Comparison of ENCODE assay signal across 9 cellular contexts in genomic region chr2:226652388-226652787, GRCh38.
DNase-seq lines count a peak whose midpoint lies in the region; ATAC-seq and TF ChIP-seq lines count a peak whose summit lies in the region.
"Had no signal": no experiment of that assay in that cellular context is flagged by ENCODE, and none has a peak within 500 bp of the region (broad histone marks: within the 10 kb centered on the region; RNA-seq: fewer than 3 reads in every experiment).

No MANE protein-coding gene starts in this region.

- peak overlapping the region in 1 of 2 experiments; percentile 49 for H3K18ac ChIP-seq in mesenchymal stem cell (ENCODE audit: low read depth in 1 of 2, low read length in 2 of 2)

- H2BK120ac ChIP-seq in mesenchymal stem cell (ENCODE audit: low read depth, low read length) = no peak overlapping the region

- intact Hi-C loops in left cardiac atrium (cut with DNase I) = loop anchor here in 1 of 2 donors (10.0 kb wide), 1 partner anchor 72 kb away; no protein-coding TSS in a partner anchor

- H3K23ac ChIP-seq in mesenchymal stem cell (ENCODE audit: low read length in 2 of 2) = no peak overlapping the region

- peaks cover 6% of the 10 kb centered on the region for H3K9me3 ChIP-seq in mesenchymal stem cell (ENCODE audit: control insufficient read depth, low read length)

- H3K4me3 ChIP-seq in mesenchymal stem cell (ENCODE audit: insufficient read depth in 1 of 2, low read depth in 1 of 2, low read length in 2 of 2) = peak overlapping the region in 1 of 2 experiments; percentile 21

- peak overlapping the region; percentile 96 for H3K27ac ChIP-seq in mesenchymal stem cell (ENCODE audit: low read length, poor library complexity, severe bottlenecking)

- no peak overlapping the region for H2BK12ac ChIP-seq in mesenchymal stem cell (ENCODE audit: low read length in 2 of 2)

- ATAC-seq in GM18502 (IDR thresholded peaks at IDR 0.05; ENCODE audit: poor library complexity, unreplicated experiment) (peak; percentile 40), HG03066 (IDR thresholded peaks at IDR 0.05; ENCODE audit: low read depth, unreplicated experiment) (peak; percentile 43), SK-N-SH treated with all-trans-retinoic acid at 6 μM for 48 hours (peak; percentile 79), left cardiac atrium (no peak)

- H4K91ac ChIP-seq in mesenchymal stem cell (ENCODE audit: low read length) = no peak overlapping the region

- peak overlapping the region; percentile 66 for H3K9ac ChIP-seq in mesenchymal stem cell (ENCODE audit: low read length)

- no peak overlapping the region for H2BK15ac ChIP-seq in mesenchymal stem cell (ENCODE audit: low read depth, poor library complexity, severe bottlenecking)

- no peak overlapping the region for H3K4ac ChIP-seq in mesenchymal stem cell (ENCODE audit: low read depth in 1 of 2, low read length in 2 of 2)

- no peak overlapping the region for H3K4me2 ChIP-seq in mesenchymal stem cell (ENCODE audit: low read length, poor library complexity, severe bottlenecking)

- 0% methylated on average over 4 of the region's 4 CpGs for WGBS in mesenchymal stem cell

- no peaks in the 10 kb centered on the region for H3K36me3 ChIP-seq in mesenchymal stem cell (ENCODE audit: control insufficient read depth in 1 of 2, insufficient read depth in 2 of 2, low read depth in 1 of 2, low read length in 2 of 2)

- H4K8ac ChIP-seq in mesenchymal stem cell (ENCODE audit: low read length) = no peak overlapping the region

- no peak overlapping the region for H2AK5ac ChIP-seq in mesenchymal stem cell (ENCODE audit: low read length, severe bottlenecking)

- DNase-seq in mesenchymal stem cell (peak; percentile 85), DMS53 treated with DMSO at 0.1 percent for 48 hours (lab: John Stamatoyannopoulos, UW; ENCODE audit: unreplicated experiment) (no peak), NCI-H1417 treated with DMSO at 0.1 percent for 48 hours (lab: John Stamatoyannopoulos, UW) (no peak), left cardiac atrium (no peak), DMS 273 (lab: John Stamatoyannopoulos, UW; ENCODE audit: unreplicated experiment) (no peak)
- DNase-seq: stimulated activated CD4-positive, alpha-beta T cell treated with anti-CD3 and anti-CD28 coated beads, Interleukin-2, amount 100 ng/mL, for 24 hours had no signal

- H3K27me3 ChIP-seq in mesenchymal stem cell (ENCODE audit: control insufficient read depth in 1 of 2, insufficient read depth in 1 of 2, low read length in 2 of 2) = no peaks in the 10 kb centered on the region

- H2AFZ ChIP-seq in mesenchymal stem cell (ENCODE audit: low read depth, low read length) = no peak overlapping the region

- H3K4me1 ChIP-seq in mesenchymal stem cell (ENCODE audit: control insufficient read depth, insufficient read depth, low read depth, low read length) = peaks cover 8% of the 10 kb centered on the region

- peak overlapping the region; percentile 66 for H2BK5ac ChIP-seq in mesenchymal stem cell (ENCODE audit: low read depth, low read length, poor library complexity, severe bottlenecking)

- H3K79me1 ChIP-seq in mesenchymal stem cell (replicated peaks; ENCODE audit: low read length, poor library complexity, severe bottlenecking) = peaks cover 2% of the 10 kb centered on the region

- H3K14ac ChIP-seq in mesenchymal stem cell (ENCODE audit: low read length in 2 of 2) = no peak overlapping the region

TF ChIP-seq in SK-N-SH treated with all-trans-retinoic acid at 6 μM for 48 hours, 23 proteins besides CTCF, POLR2A, EP300 and RAD21:
- TF ChIP-seq SNAI2 (CRISPR knock-in tag; IDR thresholded peaks at IDR 0.05) (no peak), OSR1 (CRISPR knock-in tag; IDR thresholded peaks at IDR 0.05) (no peak), ZNF8 (CRISPR knock-in tag; IDR thresholded peaks at IDR 0.05) (no peak), ISL1 (CRISPR knock-in tag; IDR thresholded peaks at IDR 0.05) (peak; percentile 83), ZC3H10 (CRISPR knock-in tag; IDR thresholded peaks at IDR 0.05) (peak; percentile 95), PPARA (CRISPR knock-in tag; IDR thresholded peaks at IDR 0.05; ENCODE audit: borderline replicate concordance) (no peak), ARNTL (CRISPR knock-in tag; IDR thresholded peaks at IDR 0.05; ENCODE audit: borderline replicate concordance, low read depth) (no peak), RARB (CRISPR knock-in tag; IDR thresholded peaks at IDR 0.05) (peak; percentile 64; the same call in 1 of the 2 replicates), CSDC2 (CRISPR knock-in tag; IDR thresholded peaks at IDR 0.05) (no peak), TOX (CRISPR knock-in tag; IDR thresholded peaks at IDR 0.05; ENCODE audit: borderline replicate concordance) (peak; percentile 90), ZNF565 (CRISPR knock-in tag; conservative IDR thresholded peaks at IDR 0.05; ENCODE audit: low read depth) (no peak)
- TF ChIP-seq, protein P1, sequence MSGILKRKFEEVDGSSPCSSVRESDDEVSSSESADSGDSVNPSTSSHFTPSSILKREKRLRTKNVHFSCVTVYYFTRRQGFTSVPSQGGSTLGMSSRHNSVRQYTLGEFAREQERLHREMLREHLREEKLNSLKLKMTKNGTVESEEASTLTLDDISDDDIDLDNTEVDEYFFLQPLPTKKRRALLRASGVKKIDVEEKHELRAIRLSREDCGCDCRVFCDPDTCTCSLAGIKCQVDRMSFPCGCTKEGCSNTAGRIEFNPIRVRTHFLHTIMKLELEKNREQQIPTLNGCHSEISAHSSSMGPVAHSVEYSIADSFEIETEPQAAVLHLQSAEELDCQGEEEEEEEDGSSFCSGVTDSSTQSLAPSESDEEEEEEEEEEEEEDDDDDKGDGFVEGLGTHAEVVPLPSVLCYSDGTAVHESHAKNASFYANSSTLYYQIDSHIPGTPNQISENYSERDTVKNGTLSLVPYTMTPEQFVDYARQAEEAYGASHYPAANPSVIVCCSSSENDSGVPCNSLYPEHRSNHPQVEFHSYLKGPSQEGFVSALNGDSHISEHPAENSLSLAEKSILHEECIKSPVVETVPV (CRISPR knock-in tag; IDR thresholded peaks at IDR 0.05) = no peak

Comparison
In these comparisons a context has a peak if more than half of its experiments do, and no peak if none do; other contexts are left out.
1. ATAC-seq: peak in GM18502 (single experiment), HG03066 (single experiment) and SK-N-SH treated with all-trans-retinoic acid at 6 μM for 48 hours (single experiment); none in left cardiac atrium (0 of 2).